In the genomic region with DNA sequence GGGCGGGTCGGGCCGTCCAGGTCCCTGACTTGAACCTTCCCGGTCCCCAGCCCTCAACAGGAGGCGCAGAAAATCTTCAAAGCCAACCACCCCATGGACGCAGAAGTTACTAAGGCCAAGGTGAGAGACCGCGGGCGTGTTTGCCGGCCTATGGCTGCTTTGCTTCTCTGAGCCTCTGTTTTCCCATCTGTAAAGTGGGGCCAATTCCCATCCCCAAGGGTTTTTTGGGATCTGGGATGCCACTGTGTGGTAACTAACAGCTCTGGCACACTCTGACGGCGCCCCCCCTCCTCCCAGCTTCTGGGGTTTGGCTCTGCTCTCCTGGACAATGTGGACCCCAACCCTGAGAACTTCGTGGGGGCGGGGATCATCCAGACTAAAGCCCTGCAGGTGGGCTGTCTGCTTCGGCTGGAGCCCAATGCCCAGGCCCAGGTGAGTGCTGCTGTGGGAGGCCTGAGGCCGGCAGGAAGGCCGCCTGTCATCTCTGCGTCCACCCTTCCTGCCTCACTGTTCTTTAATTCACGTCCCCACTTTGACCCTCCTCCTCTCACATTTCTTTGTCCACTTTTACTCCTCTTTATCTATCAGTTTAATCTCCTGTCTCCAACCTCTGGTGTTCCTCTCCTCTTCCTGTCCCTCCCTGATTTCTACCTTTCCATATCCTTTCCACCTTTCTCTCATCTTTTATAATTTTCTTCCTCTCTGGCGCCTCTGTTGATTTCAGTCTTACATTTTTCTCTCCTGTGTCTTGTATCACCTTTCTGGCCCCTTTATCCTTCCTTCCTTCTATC, we compare ENCODE assay signal across 1 cellular context.
TF ChIP-seq lines count a peak whose summit lies in the region.

No MANE protein-coding gene starts in this region.

TF ChIP-seq in K562, 482 proteins besides CTCF, POLR2A, EP300 and RAD21 (continued from another document):
- TF ChIP-seq MTF1 (CRISPR knock-in tag; IDR thresholded peaks at IDR 0.05; ENCODE audit: borderline replicate concordance): no peak
- TF ChIP-seq, protein P1, sequence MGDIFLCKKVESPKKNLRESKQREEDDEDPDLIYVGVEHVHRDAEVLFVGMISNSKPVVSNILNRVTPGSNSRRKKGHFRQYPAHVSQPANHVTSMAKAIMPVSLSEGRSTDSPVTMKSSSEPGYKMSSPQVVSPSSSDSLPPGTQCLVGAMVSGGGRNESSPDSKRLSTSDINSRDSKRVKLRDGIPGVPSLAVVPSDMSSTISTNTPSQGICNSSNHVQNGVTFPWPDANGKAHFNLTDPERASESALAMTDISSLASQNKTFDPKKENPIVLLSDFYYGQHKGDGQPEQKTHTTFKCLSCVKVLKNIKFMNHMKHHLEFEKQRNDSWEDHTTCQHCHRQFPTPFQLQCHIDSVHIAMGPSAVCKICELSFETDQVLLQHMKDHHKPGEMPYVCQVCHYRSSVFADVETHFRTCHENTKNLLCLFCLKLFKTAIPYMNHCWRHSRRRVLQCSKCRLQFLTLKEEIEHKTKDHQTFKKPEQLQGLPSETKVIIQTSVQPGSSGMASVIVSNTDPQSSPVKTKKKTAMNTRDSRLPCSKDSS (IDR thresholded peaks at IDR 0.05; ENCODE audit: low read depth, partially characterized antibody): no peak
- TF ChIP-seq CAMTA2 (CRISPR knock-in tag; conservative IDR thresholded peaks at IDR 0.05): no peak
- TF ChIP-seq GABPB1 (CRISPR knock-in tag; IDR thresholded peaks at IDR 0.05): peak; percentile 44
- TF ChIP-seq ZC3H11A (IDR thresholded peaks at IDR 0.05; ENCODE audit: low read depth, low read length): no peak
- TF ChIP-seq SNRNP70 (optimal IDR thresholded peaks at IDR 0.05; ENCODE audit: low read depth, low read length): no peak
- TF ChIP-seq ZBTB11 (CRISPR knock-in tag; IDR thresholded peaks at IDR 0.05): no peak
- TF ChIP-seq HDAC2 (IDR thresholded peaks at IDR 0.05): peak; percentile 68; the same call in 1 of the 2 replicates
- peak; percentile 96; the same call in 1 of the 2 replicates for TF ChIP-seq CBX1 (IDR thresholded peaks at IDR 0.05; ENCODE audit: low read depth)
- no peak for TF ChIP-seq KAT8 (IDR thresholded peaks at IDR 0.05; ENCODE audit: low read depth)
- TF ChIP-seq NRF1 (conservative IDR thresholded peaks at IDR 0.05 in 1 of 2, IDR thresholded peaks at IDR 0.05 in 1 of 2): no peak
- no peak for TF ChIP-seq ZNF24 (IDR thresholded peaks at IDR 0.05)
- TF ChIP-seq KLF10 (CRISPR knock-in tag; IDR thresholded peaks at IDR 0.05): no peak
- no peak; the same call in 1 of the 2 replicates for TF ChIP-seq TFAP4 (CRISPR knock-in tag; IDR thresholded peaks at IDR 0.05; ENCODE audit: borderline replicate concordance)
- TF ChIP-seq PKNOX1 (IDR thresholded peaks at IDR 0.05): no peak
- TF ChIP-seq ZKSCAN8 (CRISPR knock-in tag; IDR thresholded peaks at IDR 0.05): no peak
- no peak for TF ChIP-seq KDM4B (IDR thresholded peaks at IDR 0.05; ENCODE audit: borderline replicate concordance in 2 of 2, low read depth in 1 of 2)
- TF ChIP-seq MTA1 (IDR thresholded peaks at IDR 0.05; ENCODE audit: borderline replicate concordance): no peak
- TF ChIP-seq ZNF146 (CRISPR knock-in tag; IDR thresholded peaks at IDR 0.05; ENCODE audit: unreplicated experiment): no peak
- no peak for TF ChIP-seq BMI1 (IDR thresholded peaks at IDR 0.05; ENCODE audit: low read length)
- peak; percentile 32 for TF ChIP-seq CHD4 (IDR thresholded peaks at IDR 0.05; ENCODE audit: insufficient read depth, insufficient replicate concordance, low read depth, low read length, poor library complexity, severe bottlenecking)
- no peak for TF ChIP-seq BRF1 (IDR thresholded peaks at IDR 0.05; ENCODE audit: borderline replicate concordance, extremely low read depth, insufficient read length)
- TF ChIP-seq BCOR (IDR thresholded peaks at IDR 0.05): peak; percentile 98
- no peak for TF ChIP-seq ZNF3 (CRISPR knock-in tag; IDR thresholded peaks at IDR 0.05)
- TF ChIP-seq ZNF766 (CRISPR knock-in tag; conservative IDR thresholded peaks at IDR 0.05): no peak
- TF ChIP-seq POLR3G (IDR thresholded peaks at IDR 0.05; ENCODE audit: extremely low read depth, insufficient read length, insufficient replicate concordance): no peak
- no peak for TF ChIP-seq ARID2 (IDR thresholded peaks at IDR 0.05)
- TF ChIP-seq CEBPB (tag; IDR thresholded peaks at IDR 0.05): no peak
- TF ChIP-seq RAD51 (IDR thresholded peaks at IDR 0.05; ENCODE audit: borderline replicate concordance, low read depth): no peak
- TF ChIP-seq ADNP (tag; IDR thresholded peaks at IDR 0.05): peak; percentile 97
- no peak for TF ChIP-seq TAF15 (IDR thresholded peaks at IDR 0.05; ENCODE audit: low read depth, low read length)
